21 cellular contexts compared by ENCODE assay signal in the genomic region with DNA sequence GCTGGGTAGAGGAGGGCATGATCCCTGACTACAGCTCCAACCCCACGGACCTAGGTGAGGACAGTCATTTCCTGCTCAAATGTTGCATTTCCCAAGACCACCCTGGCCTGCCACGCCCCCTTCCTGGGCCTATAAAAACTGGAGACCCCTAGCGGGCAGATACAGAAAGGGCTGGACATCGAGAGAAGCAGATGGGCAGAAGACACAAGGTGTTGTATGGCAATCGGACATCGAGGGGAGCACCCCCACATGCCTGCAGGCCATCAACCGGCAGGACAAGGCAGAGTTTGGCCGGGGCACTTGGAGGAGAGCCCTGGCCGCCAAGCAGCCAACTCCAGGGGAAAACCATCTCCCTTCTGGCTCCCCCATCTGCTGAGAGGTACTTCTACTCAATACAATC.
"Had no signal": no experiment of that assay in that cellular context is flagged by ENCODE, and none has a peak within 500 bp of the region (broad histone marks: within the 10 kb centered on the region; RNA-seq: fewer than 3 reads in every experiment).

No MANE protein-coding gene starts in this region.

- H3K27ac Mint-ChIP-seq: immature natural killer cell; naive thymus-derived CD4-positive, alpha-beta T cell; nephron progenitor cell; stimulated activated effector memory CD8-positive, alpha-beta T cell treated with anti-CD3 and anti-CD28 coated beads, Interleukin-12 subunit alpha, Interleukin-12 subunit beta, amount 100 ng/mL, for 72 hours; stimulated activated naive CD8-positive, alpha-beta T cell treated with anti-CD3 and anti-CD28 coated beads, Interleukin-15, Interleukin-2, amounts not matched to agents 100 ng/mL and 50 ng/mL, for 24 hours had no signal

- H3K4me3 Mint-ChIP-seq: immature natural killer cell; naive thymus-derived CD4-positive, alpha-beta T cell; nephron progenitor cell; stimulated activated effector memory CD8-positive, alpha-beta T cell treated with anti-CD3 and anti-CD28 coated beads, Interleukin-12 subunit alpha, Interleukin-12 subunit beta, amount 100 ng/mL, for 72 hours; stimulated activated naive CD8-positive, alpha-beta T cell treated with anti-CD3 and anti-CD28 coated beads, Interleukin-15, Interleukin-2, amounts not matched to agents 100 ng/mL and 50 ng/mL, for 24 hours had no signal

- H3K9me3 ChIP-seq: esophagus muscularis mucosa, gastrocnemius medialis, neutrophil, right atrium auricular region, tibial nerve, upper lobe of right lung, vagina had no signal

- H3K36me3 Mint-ChIP-seq: immature natural killer cell; naive thymus-derived CD4-positive, alpha-beta T cell; stimulated activated effector memory CD8-positive, alpha-beta T cell treated with anti-CD3 and anti-CD28 coated beads, Interleukin-12 subunit alpha, Interleukin-12 subunit beta, amount 100 ng/mL, for 72 hours had no signal

- H3K4me1 Mint-ChIP-seq: immature natural killer cell; naive thymus-derived CD4-positive, alpha-beta T cell; nephron progenitor cell; stimulated activated effector memory CD8-positive, alpha-beta T cell treated with anti-CD3 and anti-CD28 coated beads, Interleukin-12 subunit alpha, Interleukin-12 subunit beta, amount 100 ng/mL, for 72 hours had no signal

- DNase-seq: effector memory CD4-positive, alpha-beta T cell; gastrocnemius medialis; immature natural killer cell; kidney; left cardiac atrium; left ventricle myocardium superior; naive thymus-derived CD4-positive, alpha-beta T cell; nephron progenitor cell; stimulated activated CD4-positive, alpha-beta T cell treated with anti-CD3 and anti-CD28 coated beads, Interleukin-2, amount 100 ng/mL, for 48 hours; stimulated activated CD8-positive, alpha-beta memory T cell treated with anti-CD3 and anti-CD28 coated beads, Interleukin-4, amount 100 ng/mL, for 48 hours; upper lobe of right lung had no signal

- H3K27me3 ChIP-seq: esophagus muscularis mucosa, gastrocnemius medialis, neutrophil, right atrium auricular region, tibial nerve, upper lobe of right lung, vagina had no signal

- H3K36me3 ChIP-seq: esophagus muscularis mucosa, gastrocnemius medialis, neutrophil, right atrium auricular region, tibial nerve, upper lobe of right lung, vagina had no signal

- H3K4me1 ChIP-seq: esophagus muscularis mucosa, gastrocnemius medialis, right atrium auricular region, tibial nerve, upper lobe of right lung, vagina had no signal

- H3K4me3 ChIP-seq: esophagus muscularis mucosa, gastrocnemius medialis, lung, right atrium auricular region, smooth muscle cell, tibial nerve, upper lobe of right lung, vagina had no signal

- ATAC-seq: gastrocnemius medialis; left cardiac atrium; left ventricle myocardium superior; naive thymus-derived CD4-positive, alpha-beta T cell; stimulated activated effector memory CD8-positive, alpha-beta T cell treated with anti-CD3 and anti-CD28 coated beads, Interleukin-12 subunit alpha, Interleukin-12 subunit beta, amount 100 ng/mL, for 72 hours; upper lobe of right lung had no signal

- H3K27ac ChIP-seq: epithelial cell of prostate, esophagus muscularis mucosa, gastrocnemius medialis, neutrophil, right atrium auricular region, tibial nerve, upper lobe of right lung, vagina had no signal

- H3K27me3 Mint-ChIP-seq: naive thymus-derived CD4-positive, alpha-beta T cell; stimulated activated naive CD8-positive, alpha-beta T cell treated with anti-CD3 and anti-CD28 coated beads, Interleukin-15, Interleukin-2, amounts not matched to agents 100 ng/mL and 50 ng/mL, for 24 hours had no signal
